Comparison of ENCODE assay signal across 9 cellular contexts in genomic region chr3:88019024-88019423, GRCh38. TPM values are rescaled to one million over a fixed set of nuclear protein-coding genes. Genes with fewer than 3 reads are reported as not detected.
DNase-seq lines count a peak whose midpoint lies in the region; ATAC-seq and TF ChIP-seq lines count a peak whose summit lies in the region.
"Had no signal": no experiment of that assay in that cellular context is flagged by ENCODE, and none has a peak within 500 bp of the region (broad histone marks: within the 10 kb centered on the region; RNA-seq: fewer than 3 reads in every experiment).

No MANE protein-coding gene starts in this region.

- ATAC-seq in GM19324 (IDR thresholded peaks at IDR 0.05; ENCODE audit: low FRiP score, unreplicated experiment) (peak; percentile 75), HG02610 (IDR thresholded peaks at IDR 0.05; ENCODE audit: unreplicated experiment) (peak; percentile 98), HG03565 (IDR thresholded peaks at IDR 0.05; ENCODE audit: unreplicated experiment) (peak; percentile 99), natural killer cell (peak; percentile 89 to 99 (median 89))

- no peaks in the 10 kb centered on the region for H3K9me3 Mint-ChIP-seq in natural killer cell

- H3K4me3 ChIP-seq in mammary epithelial cell (replicated peaks in 1 of 3; ENCODE audit: insufficient read depth in 1 of 3, low read depth in 2 of 3, low read length in 3 of 3): no peak overlapping the region

- peaks cover 17 to 24% of the 10 kb centered on the region in 2 donors for H3K4me1 Mint-ChIP-seq in natural killer cell
- H3K4me1 Mint-ChIP-seq: nephron progenitor cell had no signal

- no peak overlapping the region for H3K9ac ChIP-seq in mammary epithelial cell (ENCODE audit: insufficient read depth, low read length)

- no peak overlapping the region for H3K27ac Mint-ChIP-seq in natural killer cell
- H3K27ac Mint-ChIP-seq: nephron progenitor cell had no signal

- intact Hi-C loops in natural killer cell (cut with micrococcal nuclease): loop anchor here (5.0 kb wide), 1 partner anchor 38 kb away; the partner anchor contains the start of genes CGGBP1 and ZNF654
- intact Hi-C loops in mammary epithelial cell (cut with micrococcal nuclease): no loop called here

- H3K9me3 ChIP-seq in mammary epithelial cell (replicated peaks; ENCODE audit: insufficient read depth, low read length): no peaks in the 10 kb centered on the region

- no peaks in the 10 kb centered on the region for H3K79me2 ChIP-seq in mammary epithelial cell (ENCODE audit: insufficient read depth, low read length)

- no peak for DNase-seq in natural killer cell
- no peak for DNase-seq in anterior cingulate cortex (lab: John Stamatoyannopoulos, UW)
- DNase-seq in mammary epithelial cell: no peak
- DNase-seq in activated effector memory CD4-positive, alpha-beta T cell treated with Interleukin-2 at 50 U/mL for 16 hours: no peak
- DNase-seq: cortex of kidney, nephron progenitor cell had no signal

- H2AFZ ChIP-seq in mammary epithelial cell (ENCODE audit: low read depth, low read length): no peak overlapping the region

- BruUV-seq in mammary epithelial cell (replicated peaks; lab: Mats Ljungman, UMichigan): no TSS peak

- H3K4me2 ChIP-seq in mammary epithelial cell (ENCODE audit: insufficient read depth, low read depth, low read length): no peak overlapping the region

- dilution Hi-C loops in mammary epithelial cell (cut with HindIII; ENCODE audit: low sequenced_read_pairs): no loop called here

- H4K20me1 ChIP-seq in mammary epithelial cell (ENCODE audit: insufficient read depth, low read length): no peaks in the 10 kb centered on the region

- in situ Hi-C loops in mammary epithelial cell (cut with MboI; ENCODE audit: low sequenced_read_pairs in 2 of 2): no loop called here

- no peaks in the 10 kb centered on the region for H3K36me3 ChIP-seq in mammary epithelial cell (ENCODE audit: insufficient read depth, low read length)

- CTCF ChIA-PET in mammary epithelial cell (lab: Charles Lee; ENCODE audit: low non-redundant PET): no interaction called here

- peaks cover 18 to 58% of the 10 kb centered on the region in 2 donors for H3K27me3 Mint-ChIP-seq in natural killer cell (ENCODE audit: low read depth in 2 of 2)

- H3K4me3 Mint-ChIP-seq in natural killer cell: peak overlapping the region; percentile 19
- H3K4me3 Mint-ChIP-seq: nephron progenitor cell had no signal

- no peaks in the 10 kb centered on the region for H3K36me3 Mint-ChIP-seq in natural killer cell

- TF ChIP-seq CTCF in natural killer cell (IDR thresholded peaks at IDR 0.05) (no peak), mammary epithelial cell (conservative IDR thresholded peaks at IDR 0.05 in 1 of 2, IDR thresholded peaks at IDR 0.05 in 1 of 2; ENCODE audit: extremely low read depth in 1 of 2, insufficient read depth in 1 of 2, low read depth in 1 of 2, low read length in 2 of 2) (no peak)

- WGBS in mammary epithelial cell (ENCODE audit: low coverage, missing lambda C conversion rate): 41% methylated on average over 2 of the region's 2 CpGs

- no peaks in the 10 kb centered on the region for H3K4me1 ChIP-seq in mammary epithelial cell (ENCODE audit: insufficient read depth, low read length)

- H3K27ac ChIP-seq in mammary epithelial cell (ENCODE audit: insufficient read depth, low read depth, low read length): no peak overlapping the region

- H3K27me3 ChIP-seq in mammary epithelial cell (ENCODE audit: insufficient read depth, low read length): peaks cover 6% of the 10 kb centered on the region

RNA-seq across cellular contexts. Expression of gene CGGBP1, which starts 39.8 kb away (rescaled TPM):
- total RNA-seq in natural killer cell (100 to 1,000 TPM in 2 of 3 donors, 10 to 100 TPM in 1; 99.8 to 103 (median 101) TPM), mammary epithelial cell (10 to 100 TPM; 43.3 to 61.9 TPM)
- 37.0 TPM for polyA plus RNA-seq in mammary epithelial cell
- 85.4 TPM for polyA minus RNA-seq in mammary epithelial cell

RNA-seq across cellular contexts. Expression of gene ZNF654, which starts 40.0 kb away (rescaled TPM):
- 10 to 100 TPM; 11.9 to 16.7 (median 12.2) TPM for total RNA-seq in natural killer cell
- total RNA-seq in mammary epithelial cell: 10 to 100 TPM; 18.6 to 20.3 TPM
- polyA plus RNA-seq in mammary epithelial cell: 3.3 TPM
- 18.3 TPM for polyA minus RNA-seq in mammary epithelial cell
